In genomic region chr1:246108278-246108925, GRCh38 we compare ENCODE assay signal across 15 cellular contexts.
"Had no signal": no experiment of that assay in that cellular context is flagged by ENCODE, and none has a peak within 500 bp of the region (broad histone marks: within the 10 kb centered on the region; RNA-seq: fewer than 3 reads in every experiment).

No MANE protein-coding gene starts in this region.

- H3K27ac ChIP-seq: epithelial cell of prostate, gastrocnemius medialis, neutrophil had no signal

- H3K27ac Mint-ChIP-seq: activated naive CD4-positive, alpha-beta T cell treated with anti-CD3 and anti-CD28 coated beads, Interleukin-2, amount 10 ng/mL, durations not matched to agents 7 days and 5 days; activated T-helper 2 cell treated with anti-CD3 and anti-CD28 coated beads, Interferon-gamma antibody, Interleukin-2, Interleukin-4, amounts not matched to agents 10 μg/mL and 5 μg/mL and 100 μg/mL, durations not matched to agents 14 hours and 24 hours and 36 hours; T-helper 1 cell treated with Interleukin-12 subunit alpha and Interleukin-12 subunit beta and Interleukin-4 antibody, amounts not matched to agents 30 μg/mL and 1 μg/mL, for 36 hours had no signal

- H3K4me3 Mint-ChIP-seq: activated naive CD4-positive, alpha-beta T cell treated with anti-CD3 and anti-CD28 coated beads, Interleukin-2, amount 10 ng/mL, durations not matched to agents 7 days and 5 days; central memory CD8-positive, alpha-beta T cell; T-helper 1 cell treated with Interleukin-12 subunit alpha and Interleukin-12 subunit beta and Interleukin-4 antibody, amounts not matched to agents 30 μg/mL and 1 μg/mL, for 36 hours had no signal

- H3K27me3 ChIP-seq: gastrocnemius medialis, neutrophil had no signal

- DNase-seq: activated CD4-positive, alpha-beta T cell treated with anti-CD3 and anti-CD28 coated beads, Interleukin-2, amount 50 U/mL, for 1 hour; activated CD4-positive, CD25-positive, alpha-beta regulatory T cell; activated naive CD4-positive, alpha-beta T cell treated with anti-CD3 and anti-CD28 coated beads, Interleukin-2, amount 10 ng/mL, durations not matched to agents 7 days and 5 days; activated T-cell treated with anti-CD3 and anti-CD28 coated beads for 4 hours; effector memory CD4-positive, alpha-beta T cell; gastrocnemius medialis; stimulated activated CD4-positive, alpha-beta T cell treated with anti-CD3 and anti-CD28 coated beads, Interleukin-12 subunit alpha, Interleukin-12 subunit beta, amount 100 ng/mL, for 4 hours; stimulated activated CD4-positive, alpha-beta T cell treated with anti-CD3 and anti-CD28 coated beads, Interleukin-2, amount 100 ng/mL, for 48 hours; stimulated activated naive CD8-positive, alpha-beta T cell treated with anti-CD3 and anti-CD28 coated beads, Interleukin-15, Interleukin-2, amounts not matched to agents 100 U/mL and 50 U/mL, for 24 hours had no signal

- ATAC-seq: gastrocnemius medialis; sciatic nerve; stimulated activated naive CD8-positive, alpha-beta T cell treated with anti-CD3 and anti-CD28 coated beads, Interleukin-15, Interleukin-2, amounts not matched to agents 100 U/mL and 50 U/mL, for 24 hours had no signal

- H3K9me3 Mint-ChIP-seq: activated T-helper 2 cell treated with anti-CD3 and anti-CD28 coated beads, Interferon-gamma antibody, Interleukin-2, Interleukin-4, amounts not matched to agents 10 μg/mL and 5 μg/mL and 100 μg/mL, durations not matched to agents 14 hours and 24 hours and 36 hours; central memory CD8-positive, alpha-beta T cell; T-helper 1 cell treated with Interleukin-12 subunit alpha and Interleukin-12 subunit beta and Interleukin-4 antibody, amounts not matched to agents 30 μg/mL and 1 μg/mL, for 36 hours had no signal

- H3K36me3 Mint-ChIP-seq: activated naive CD4-positive, alpha-beta T cell treated with anti-CD3 and anti-CD28 coated beads, Interleukin-2, amount 10 ng/mL, durations not matched to agents 7 days and 5 days had no signal

- H3K36me3 ChIP-seq: gastrocnemius medialis, neutrophil had no signal

- H3K4me3 ChIP-seq: gastrocnemius medialis had no signal

- H3K9me3 ChIP-seq: gastrocnemius medialis, neutrophil had no signal

- H3K27me3 Mint-ChIP-seq: activated naive CD4-positive, alpha-beta T cell treated with anti-CD3 and anti-CD28 coated beads, Interleukin-2, amount 10 ng/mL, durations not matched to agents 7 days and 5 days; central memory CD8-positive, alpha-beta T cell had no signal

- H3K4me1 ChIP-seq: gastrocnemius medialis had no signal

- H3K4me1 Mint-ChIP-seq: central memory CD8-positive, alpha-beta T cell had no signal
